In genomic region chr1:27321813-27322568, GRCh38 we compare ENCODE assay signal across 1 cellular context.
A peak's percentile ranks its signal among the peaks of the same experiment; 100 is the strongest.
TF ChIP-seq lines count a peak whose summit lies in the region.

TMEM222 (plus strand) TSS chr1:27322163; CDS start chr1:27322198, 35 bp downstream.

TF ChIP-seq in HepG2, 621 proteins besides CTCF, POLR2A, EP300 and RAD21 (continued from another document and continues in another):
- no peak for TF ChIP-seq ZBTB46 (CRISPR knock-in tag; IDR thresholded peaks at IDR 0.05; ENCODE audit: borderline replicate concordance)
- peak; percentile 59; the same call in 1 of the 2 replicates for TF ChIP-seq ESRRA (CRISPR knock-in tag; IDR thresholded peaks at IDR 0.05; ENCODE audit: low read depth)
- no peak for TF ChIP-seq MTA3 (CRISPR knock-in tag; IDR thresholded peaks at IDR 0.05)
- peak; percentile 76; the same call in 1 of the 2 replicates for TF ChIP-seq ZNF446 (CRISPR knock-in tag; IDR thresholded peaks at IDR 0.05)
- peak; percentile 57; the same call in 1 of the 2 replicates for TF ChIP-seq ZBTB14 (CRISPR knock-in tag; IDR thresholded peaks at IDR 0.05)
- TF ChIP-seq ZNF646 (CRISPR knock-in tag; IDR thresholded peaks at IDR 0.05) = no peak
- 0 out of 2 replicates have a peak, but pooled peaks have one; percentile 38 for TF ChIP-seq ZNF616 (CRISPR knock-in tag; IDR thresholded peaks at IDR 0.05; ENCODE audit: low read depth)
- peak; percentile 84; the same call in 1 of the 2 replicates for TF ChIP-seq ZBTB37 (CRISPR knock-in tag; IDR thresholded peaks at IDR 0.05)
- TF ChIP-seq ZNF275 (CRISPR knock-in tag; IDR thresholded peaks at IDR 0.05; ENCODE audit: borderline replicate concordance) = peak; percentile 70; the same call in 1 of the 2 replicates
- TF ChIP-seq PAF1 (CRISPR knock-in tag; IDR thresholded peaks at IDR 0.05) = no peak
- TF ChIP-seq POLR2AphosphoS2 (IDR thresholded peaks at IDR 0.05; ENCODE audit: low read depth, low read length) = no peak
- TF ChIP-seq KIAA2018 (CRISPR knock-in tag; IDR thresholded peaks at IDR 0.05; ENCODE audit: borderline replicate concordance) = peak; percentile 95
- no peak for TF ChIP-seq ZNF678 (CRISPR knock-in tag; IDR thresholded peaks at IDR 0.05)
- peak; percentile 68; the same call in 1 of the 2 replicates for TF ChIP-seq NR0B2 (CRISPR knock-in tag; IDR thresholded peaks at IDR 0.05)
- peak; percentile 67; the same call in 1 of the 2 replicates for TF ChIP-seq TBX3 (IDR thresholded peaks at IDR 0.05; ENCODE audit: borderline replicate concordance)
- 0 out of 2 replicates have a peak, but pooled peaks have one; percentile 15 for TF ChIP-seq GPN1 (CRISPR knock-in tag; IDR thresholded peaks at IDR 0.05; ENCODE audit: borderline replicate concordance)
- no peak for TF ChIP-seq SMYD3 (CRISPR knock-in tag; IDR thresholded peaks at IDR 0.05)
- TF ChIP-seq RFX5 (IDR thresholded peaks at IDR 0.05; ENCODE audit: low read depth, low read length) = no peak
- TF ChIP-seq ZSCAN25 (CRISPR knock-in tag; IDR thresholded peaks at IDR 0.05) = peak; percentile 68; the same call in 1 of the 2 replicates
- TF ChIP-seq TCF7 (IDR thresholded peaks at IDR 0.05; ENCODE audit: low read depth) = no peak
- no peak for TF ChIP-seq ZNF83 (CRISPR knock-in tag; IDR thresholded peaks at IDR 0.05; ENCODE audit: borderline replicate concordance)
- TF ChIP-seq IKZF1 (IDR thresholded peaks at IDR 0.05) = no peak
- TF ChIP-seq ZFYVE20 (CRISPR knock-in tag; IDR thresholded peaks at IDR 0.05; ENCODE audit: borderline replicate concordance, low read depth) = no peak
- TF ChIP-seq TBX2 (CRISPR knock-in tag; IDR thresholded peaks at IDR 0.05; ENCODE audit: borderline replicate concordance) = peak; percentile 79; the same call in 1 of the 2 replicates
- no peak for TF ChIP-seq ZNF576 (CRISPR knock-in tag; IDR thresholded peaks at IDR 0.05)
- peak; percentile 53 for TF ChIP-seq MTA1 (CRISPR knock-in tag; IDR thresholded peaks at IDR 0.05; ENCODE audit: borderline replicate concordance)
- TF ChIP-seq HOXA5 (CRISPR knock-in tag; IDR thresholded peaks at IDR 0.05) = peak; percentile 84; the same call in 1 of the 2 replicates
- TF ChIP-seq NFE2L1 (CRISPR knock-in tag; IDR thresholded peaks at IDR 0.05; ENCODE audit: borderline replicate concordance) = peak; percentile 74
- no peak; the same call in 1 of the 2 replicates for TF ChIP-seq LBX2 (CRISPR knock-in tag; IDR thresholded peaks at IDR 0.05; ENCODE audit: borderline replicate concordance)
- TF ChIP-seq FOXJ3 (CRISPR knock-in tag; IDR thresholded peaks at IDR 0.05; ENCODE audit: borderline replicate concordance) = peak; percentile 61
- no peak; the same call in 1 of the 2 replicates for TF ChIP-seq ZNF724P (CRISPR knock-in tag; IDR thresholded peaks at IDR 0.05; ENCODE audit: borderline replicate concordance)
- no peak for TF ChIP-seq TRIM22 (IDR thresholded peaks at IDR 0.05)
- no peak for TF ChIP-seq ZFP62 (CRISPR knock-in tag; IDR thresholded peaks at IDR 0.05)
